Comparison of ENCODE assay signal across 8 cellular contexts in genomic region chr7:107661081-107661864, GRCh38. TPM values are rescaled to one million over a fixed set of nuclear protein-coding genes. Genes with fewer than 3 reads are reported as not detected.
DNase-seq lines count a peak whose midpoint lies in the region; ATAC-seq and TF ChIP-seq lines count a peak whose summit lies in the region.

No MANE protein-coding gene starts in this region.

- H3K27ac Mint-ChIP-seq in activated naive CD4-positive, alpha-beta T cell treated with anti-CD3 and anti-CD28 coated beads for 36 hours = no peak overlapping the region
- H3K27ac Mint-ChIP-seq in progenitor cell of endocrine pancreas = no peak overlapping the region

- peak; percentile 62 for ATAC-seq in HG02642 (IDR thresholded peaks at IDR 0.05; ENCODE audit: poor library complexity, unreplicated experiment)
- peak; percentile 90 for ATAC-seq in Right ventricle myocardium superior (ENCODE audit: poor library complexity)
- ATAC-seq in HG02588 (IDR thresholded peaks at IDR 0.05; ENCODE audit: unreplicated experiment) = no peak

- TF ChIP-seq CTCF in progenitor cell of endocrine pancreas (IDR thresholded peaks at IDR 0.05; ENCODE audit: unreplicated experiment) = no peak

- DNase-seq in ELF-1 (ENCODE audit: low read depth, low spot score) = peak; percentile 75
- peak; percentile 12 for DNase-seq in NCI-H748 treated with DMSO at 0.1 percent for 48 hours (lab: John Stamatoyannopoulos, UW)
- peak; percentile 69 for DNase-seq in activated naive CD4-positive, alpha-beta T cell treated with anti-CD3 and anti-CD28 coated beads for 36 hours
- DNase-seq in Right ventricle myocardium superior = peak; percentile 67
- peak; percentile 50 for DNase-seq in progenitor cell of endocrine pancreas (ENCODE audit: low spot score, unreplicated experiment)
- no peak for DNase-seq in epidermal melanocyte (ENCODE audit: insufficient read length, low spot score)

- H3K27me3 Mint-ChIP-seq in activated naive CD4-positive, alpha-beta T cell treated with anti-CD3 and anti-CD28 coated beads for 36 hours (ENCODE audit: low read depth) = peaks cover 31% of the 10 kb centered on the region
- H3K27me3 Mint-ChIP-seq in progenitor cell of endocrine pancreas = peaks cover 68% of the 10 kb centered on the region

- peaks cover 26% of the 10 kb centered on the region for H3K4me1 Mint-ChIP-seq in activated naive CD4-positive, alpha-beta T cell treated with anti-CD3 and anti-CD28 coated beads for 36 hours (ENCODE audit: low read depth)
- peaks cover 8% of the 10 kb centered on the region for H3K4me1 Mint-ChIP-seq in progenitor cell of endocrine pancreas (ENCODE audit: low read depth)

- H3K9me3 Mint-ChIP-seq in activated naive CD4-positive, alpha-beta T cell treated with anti-CD3 and anti-CD28 coated beads for 36 hours = no peaks in the 10 kb centered on the region
- H3K9me3 Mint-ChIP-seq in progenitor cell of endocrine pancreas (ENCODE audit: low read depth) = no peaks in the 10 kb centered on the region

- intact Hi-C loops in activated naive CD4-positive, alpha-beta T cell treated with anti-CD3 and anti-CD28 coated beads for 36 hours (cut with micrococcal nuclease) = loop anchor here (1.0 kb wide), 1 partner anchor 198 kb away; no protein-coding TSS in a partner anchor
- intact Hi-C loops in Right ventricle myocardium superior (cut with DNase I) = no loop called here

- peak overlapping the region; percentile 86 for H3K4me3 Mint-ChIP-seq in activated naive CD4-positive, alpha-beta T cell treated with anti-CD3 and anti-CD28 coated beads for 36 hours
- H3K4me3 Mint-ChIP-seq in progenitor cell of endocrine pancreas (ENCODE audit: low read depth) = peak overlapping the region; percentile 76

- CTCF ChIA-PET in activated naive CD4-positive, alpha-beta T cell treated with anti-CD3 and anti-CD28 coated beads for 36 hours (lab: Charles Lee) = interaction anchor here (0.8 to 1.5 kb wide), 8 partner anchors 15 to 514 kb away, joined by 3 to 6 read pairs (median 3); partner anchors contain the start of gene BCAP29

- H3K36me3 Mint-ChIP-seq in activated naive CD4-positive, alpha-beta T cell treated with anti-CD3 and anti-CD28 coated beads for 36 hours (ENCODE audit: low read depth) = no peaks in the 10 kb centered on the region
- no peaks in the 10 kb centered on the region for H3K36me3 Mint-ChIP-seq in progenitor cell of endocrine pancreas (ENCODE audit: insufficient read depth)

RNA-seq across cellular contexts. Expression of gene SLC26A4, which starts 0.6 kb away (rescaled TPM):
- total RNA-seq in activated naive CD4-positive, alpha-beta T cell treated with anti-CD3 and anti-CD28 coated beads for 36 hours = 1 to 10 TPM in 1 of 2 experiments, under 1 TPM in 1; 0.74 to 1.3 TPM
- total RNA-seq in Right ventricle myocardium superior (0.46 TPM), progenitor cell of endocrine pancreas (0.42 and 0.43 TPM in 2 replicates)
